ENCODE assay signal across 20 cellular contexts in the genomic region with DNA sequence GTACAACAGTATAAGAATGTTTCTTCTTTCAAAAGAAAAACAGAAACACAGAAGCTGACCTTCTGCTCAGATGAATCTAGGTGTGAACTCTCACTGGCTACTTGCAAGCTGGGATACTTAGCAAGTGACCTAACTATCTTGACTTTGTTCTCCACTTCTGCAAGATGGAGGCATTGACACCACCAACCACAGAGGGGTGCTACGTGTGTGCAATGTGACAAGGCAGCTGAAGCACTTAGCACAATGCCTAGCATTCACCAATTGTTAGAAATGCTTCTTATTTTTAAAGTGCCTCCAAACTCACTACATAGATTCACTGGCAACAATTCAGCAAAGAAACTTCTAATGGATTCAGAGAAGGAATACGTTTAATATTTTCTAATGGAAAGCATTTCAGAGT.
DNase-seq lines count a peak whose midpoint lies in the region; ATAC-seq and TF ChIP-seq lines count a peak whose summit lies in the region.
"Had no signal": no experiment of that assay in that cellular context is flagged by ENCODE, and none has a peak within 500 bp of the region (broad histone marks: within the 10 kb centered on the region; RNA-seq: fewer than 3 reads in every experiment).

No MANE protein-coding gene starts in this region.

- CTCF ChIA-PET in AG04450 (lab: Charles Lee), result interaction anchor here (0.5 kb wide), 1 partner anchor 300 kb away, joined by 3 read pairs; no protein-coding TSS in a partner anchor
- CTCF ChIA-PET in naive thymus-derived CD4-positive, alpha-beta T cell (lab: Charles Lee), result no interaction called here

- H3K4me1 Mint-ChIP-seq in naive thymus-derived CD4-positive, alpha-beta T cell, result no peaks in the 10 kb centered on the region
- H3K4me1 Mint-ChIP-seq: central memory CD8-positive, alpha-beta T cell; naive B cell had no signal

- H3K36me3 Mint-ChIP-seq in naive thymus-derived CD4-positive, alpha-beta T cell, result no peaks in the 10 kb centered on the region
- H3K36me3 Mint-ChIP-seq: naive B cell had no signal

- POLR2A ChIA-PET in AG04450 (lab: Yijun Ruan, JAX), result no interaction called here
- POLR2A ChIA-PET in naive thymus-derived CD4-positive, alpha-beta T cell (lab: Charles Lee), result no interaction called here

- H4K20me1 ChIP-seq in Karpas-422 (ENCODE audit: insufficient read depth, low read depth, low read length), result no peaks in the 10 kb centered on the region

- peaks cover 28% of the 10 kb centered on the region for H3K4me1 ChIP-seq in Karpas-422 (ENCODE audit: low read length)
- no peaks in the 10 kb centered on the region for H3K4me1 ChIP-seq in naive thymus-derived CD4-positive, alpha-beta T cell (ENCODE audit: control insufficient read depth in 2 of 2, insufficient read depth in 2 of 2, low read length in 2 of 2)

- no peak overlapping the region for H3K4me3 ChIP-seq in AG04450 (ENCODE audit: low read depth, low read length)
- H3K4me3 ChIP-seq in Karpas-422 (ENCODE audit: low read length), result no peak overlapping the region
- no peak overlapping the region for H3K4me3 ChIP-seq in astrocyte of the cerebellum (ENCODE audit: low read depth, low read length)
- no peak overlapping the region for H3K4me3 ChIP-seq in naive thymus-derived CD4-positive, alpha-beta T cell (ENCODE audit: low read length)
- H3K4me3 ChIP-seq: GM12878, lower lobe of right lung, thyroid gland had no signal

- no peaks in the 10 kb centered on the region for H3K79me2 ChIP-seq in Karpas-422 (ENCODE audit: low read length)

- H3K27me3 ChIP-seq in AG04450 (ENCODE audit: control insufficient read depth, insufficient read depth, low read length) (peaks cover 16% of the 10 kb centered on the region), Karpas-422 (ENCODE audit: low read length) (no peaks in the 10 kb centered on the region)
- no peaks in the 10 kb centered on the region for H3K27me3 ChIP-seq in naive thymus-derived CD4-positive, alpha-beta T cell (ENCODE audit: control insufficient read depth in 2 of 2, insufficient read depth in 2 of 2, low read length in 2 of 2)
- H3K27me3 ChIP-seq: thyroid gland had no signal

- H3K4me3 Mint-ChIP-seq in naive thymus-derived CD4-positive, alpha-beta T cell, result no peak overlapping the region
- H3K4me3 Mint-ChIP-seq: central memory CD8-positive, alpha-beta T cell; naive B cell; T-helper 1 cell treated with Interleukin-12 subunit alpha and Interleukin-12 subunit beta and Interleukin-4 antibody, amounts not matched to agents 30 μg/mL and 1 μg/mL, for 36 hours had no signal

- no peak overlapping the region for H2AFZ ChIP-seq in Karpas-422 (ENCODE audit: low read length)

- H3K27ac ChIP-seq in AG04450 (ENCODE audit: low read depth, low read length) (no peak overlapping the region), Karpas-422 (ENCODE audit: low read length) (no peak overlapping the region)
- no peak overlapping the region for H3K27ac ChIP-seq in naive thymus-derived CD4-positive, alpha-beta T cell (ENCODE audit: low read depth, low read length)
- H3K27ac ChIP-seq: lower lobe of right lung had no signal

- peaks cover 0 to 9% (median 0%) of the 10 kb centered on the region in 5 donors for H3K27me3 Mint-ChIP-seq in naive thymus-derived CD4-positive, alpha-beta T cell
- H3K27me3 Mint-ChIP-seq: central memory CD8-positive, alpha-beta T cell; naive B cell; progenitor cell of endocrine pancreas had no signal

- DNase-seq in AG04450 (ENCODE audit: low read depth, low spot score), result no peak
- peak; percentile 60 for DNase-seq in Karpas-422
- DNase-seq in astrocyte of the cerebellum (ENCODE audit: low read depth), result no peak
- peak; percentile 68 for DNase-seq in globus pallidus (ENCODE audit: low spot score)
- DNase-seq in NK-92 treated with Interleukin-12 subunit alpha and Interleukin-12 subunit beta, amount 100 ng/mL, for 24 hours (lab: John Stamatoyannopoulos, UW), result no peak
- no peak for DNase-seq in naive thymus-derived CD4-positive, alpha-beta T cell
- DNase-seq in MV-4-11 (lab: John Stamatoyannopoulos, UW), result no peak
- DNase-seq: lower lobe of right lung, naive B cell, NCI-H524 treated with DMSO at 0.1 percent for 48 hours, small intestine had no signal

- H3K9me3 ChIP-seq in AG04450 (ENCODE audit: control insufficient read depth, insufficient read depth, low read length) (no peaks in the 10 kb centered on the region), Karpas-422 (ENCODE audit: low read length) (no peaks in the 10 kb centered on the region)
- H3K9me3 ChIP-seq in naive thymus-derived CD4-positive, alpha-beta T cell (ENCODE audit: control insufficient read depth in 2 of 3, low read length in 3 of 3), result no peaks in the 10 kb centered on the region
- H3K9me3 ChIP-seq: lower lobe of right lung, thyroid gland had no signal

- TF ChIP-seq CTCF in AG04450 (IDR thresholded peaks at IDR 0.05; ENCODE audit: low read depth, low read length) (peak; percentile 25), astrocyte of the cerebellum (IDR thresholded peaks at IDR 0.05; ENCODE audit: low read depth, low read length, missing control alignments) (peak; percentile 4)

- no peak overlapping the region for H3K4me2 ChIP-seq in Karpas-422 (ENCODE audit: low read depth, low read length, poor library complexity, severe bottlenecking)

- H3K9ac ChIP-seq in Karpas-422 (ENCODE audit: low read length), result no peak overlapping the region

- H3K27ac Mint-ChIP-seq in naive thymus-derived CD4-positive, alpha-beta T cell, result no peak overlapping the region
- H3K27ac Mint-ChIP-seq: activated T-helper 2 cell treated with anti-CD3 and anti-CD28 coated beads, Interferon-gamma antibody, Interleukin-2, Interleukin-4, amounts not matched to agents 10 μg/mL and 5 μg/mL and 100 μg/mL, durations not matched to agents 14 hours and 24 hours and 36 hours; naive B cell; progenitor cell of endocrine pancreas; T-helper 1 cell treated with Interleukin-12 subunit alpha and Interleukin-12 subunit beta and Interleukin-4 antibody, amounts not matched to agents 30 μg/mL and 1 μg/mL, for 36 hours had no signal

- ATAC-seq in GM21528 (IDR thresholded peaks at IDR 0.05; ENCODE audit: low FRiP score, unreplicated experiment), result no peak
- no peak for ATAC-seq in naive thymus-derived CD4-positive, alpha-beta T cell
- ATAC-seq: activated CD4-positive, CD25-positive, alpha-beta regulatory T cell treated with anti-CD3 and anti-CD28 coated beads, Interleukin-2, amount 50 U/mL, for 24 hours; GM12878; lower lobe of right lung; Right ventricle myocardium inferior had no signal

- intact Hi-C loops in naive thymus-derived CD4-positive, alpha-beta T cell (cut with micrococcal nuclease), result no loop called here

- no peaks in the 10 kb centered on the region for H3K9me2 ChIP-seq in Karpas-422 (replicated peaks; ENCODE audit: insufficient read depth, low read length)

- in situ Hi-C loops in astrocyte of the cerebellum (cut with HindIII; ENCODE audit: low sequenced_read_pairs), result no loop called here

- peaks cover 0 to 13% (median 0%) of the 10 kb centered on the region in 11 donors for H3K9me3 Mint-ChIP-seq in naive thymus-derived CD4-positive, alpha-beta T cell
- H3K9me3 Mint-ChIP-seq: activated T-helper 2 cell treated with anti-CD3 and anti-CD28 coated beads, Interferon-gamma antibody, Interleukin-2, Interleukin-4, amounts not matched to agents 10 μg/mL and 5 μg/mL and 100 μg/mL, durations not matched to agents 14 hours and 24 hours and 36 hours; T-helper 1 cell treated with Interleukin-12 subunit alpha and Interleukin-12 subunit beta and Interleukin-4 antibody, amounts not matched to agents 30 μg/mL and 1 μg/mL, for 36 hours had no signal

- no peaks in the 10 kb centered on the region for H3K36me3 ChIP-seq in Karpas-422 (ENCODE audit: insufficient read depth, low read length)
- no peaks in the 10 kb centered on the region for H3K36me3 ChIP-seq in naive thymus-derived CD4-positive, alpha-beta T cell (ENCODE audit: control insufficient read depth in 2 of 3, insufficient read depth in 3 of 3, low read length in 3 of 3)
- H3K36me3 ChIP-seq: lower lobe of right lung, thyroid gland had no signal

Comparison
In these comparisons a context has a peak if more than half of its experiments do, and no peak if none do; other contexts are left out.
1. DNase-seq: peak in Karpas-422 (single experiment) and globus pallidus (single experiment); none in AG04450 (single experiment), astrocyte of the cerebellum (single experiment), NK-92 treated with Interleukin-12 subunit alpha and Interleukin-12 subunit beta, amount 100 ng/mL, for 24 hours (single experiment), naive thymus-derived CD4-positive, alpha-beta T cell (0 of 9) and MV-4-11 (single experiment).